1 cellular context compared by ENCODE assay signal in genomic region chr16:31134625-31135534, GRCh38.
TF ChIP-seq lines count a peak whose summit lies in the region.

No MANE protein-coding gene starts in this region.

TF ChIP-seq in HEK293, 187 proteins besides CTCF, POLR2A, EP300 and RAD21 (continued from another document and continues in another):
- TF ChIP-seq ZBTB21 (tag by site-specific recombination; IDR thresholded peaks at IDR 0.05) = no peak
- no peak for TF ChIP-seq ZNF280C (tag by site-specific recombination; IDR thresholded peaks at IDR 0.05)
- no peak for TF ChIP-seq ZNF157 (tag by site-specific recombination; IDR thresholded peaks at IDR 0.05)
- TF ChIP-seq ZBTB20 (tag by site-specific recombination; IDR thresholded peaks at IDR 0.05) = peak; percentile 86
- TF ChIP-seq ZNF311 (tag by site-specific recombination; IDR thresholded peaks at IDR 0.05; ENCODE audit: borderline replicate concordance) = no peak
- no peak for TF ChIP-seq PRDM2 (tag by site-specific recombination; IDR thresholded peaks at IDR 0.05; ENCODE audit: borderline replicate concordance)
- no peak for TF ChIP-seq ZBTB7A (tag by site-specific recombination; IDR thresholded peaks at IDR 0.05; ENCODE audit: low read depth)
- peak; percentile 28; the same call in 1 of the 2 replicates for TF ChIP-seq ZBTB8A (tag by site-specific recombination; IDR thresholded peaks at IDR 0.05)
- no peak for TF ChIP-seq AEBP2 (tag by site-specific recombination; IDR thresholded peaks at IDR 0.05; ENCODE audit: borderline replicate concordance)
- no peak for TF ChIP-seq ZNF670 (tag by site-specific recombination; IDR thresholded peaks at IDR 0.05; ENCODE audit: low read depth)
- TF ChIP-seq ATF2 (tag by site-specific recombination; IDR thresholded peaks at IDR 0.05; ENCODE audit: low read depth) = no peak
- TF ChIP-seq ZNF629 (tag by site-specific recombination; IDR thresholded peaks at IDR 0.05) = no peak
- TF ChIP-seq SALL2 (tag by site-specific recombination; IDR thresholded peaks at IDR 0.05; ENCODE audit: borderline replicate concordance) = no peak
- TF ChIP-seq KLF17 (tag by site-specific recombination; IDR thresholded peaks at IDR 0.05) = no peak
- TF ChIP-seq ZNF555 (tag by site-specific recombination; conservative IDR thresholded peaks at IDR 0.05) = no peak
- no peak for TF ChIP-seq ZBTB26 (tag by site-specific recombination; optimal IDR thresholded peaks at IDR 0.05)
- TF ChIP-seq ZSCAN23 (tag by site-specific recombination; IDR thresholded peaks at IDR 0.05) = no peak
- TF ChIP-seq ZNF501 (tag by site-specific recombination; IDR thresholded peaks at IDR 0.05) = no peak
- peak; percentile 94 for TF ChIP-seq ZBTB17 (tag by site-specific recombination; IDR thresholded peaks at IDR 0.05)
- no peak for TF ChIP-seq ZNF48 (tag by site-specific recombination; IDR thresholded peaks at IDR 0.05)
- no peak for TF ChIP-seq TCF7L2 (IDR thresholded peaks at IDR 0.05; ENCODE audit: borderline replicate concordance, low read depth, low read length)
- TF ChIP-seq ZNF148 (tag by site-specific recombination; IDR thresholded peaks at IDR 0.05; ENCODE audit: borderline replicate concordance) = no peak
- TF ChIP-seq SCRT2 (tag by site-specific recombination; IDR thresholded peaks at IDR 0.05) = peak; percentile 94
- no peak for TF ChIP-seq MEIS1 (CRISPR knock-in tag; IDR thresholded peaks at IDR 0.05; ENCODE audit: borderline replicate concordance)
- TF ChIP-seq ZNF18 (tag by site-specific recombination; IDR thresholded peaks at IDR 0.05) = no peak
- TF ChIP-seq ZNF514 (tag by site-specific recombination; IDR thresholded peaks at IDR 0.05) = no peak
- TF ChIP-seq ZNF423 (tag by site-specific recombination; IDR thresholded peaks at IDR 0.05) = no peak
- TF ChIP-seq ZNF830 (tag by site-specific recombination; IDR thresholded peaks at IDR 0.05; ENCODE audit: low read depth) = no peak
- TF ChIP-seq ZNF518A (tag by site-specific recombination; conservative IDR thresholded peaks at IDR 0.05; ENCODE audit: low read depth) = no peak
- no peak for TF ChIP-seq ZNF596 (tag by site-specific recombination; IDR thresholded peaks at IDR 0.05)
- 0 out of 2 replicates have a peak, but pooled peaks have one; percentile 43 for TF ChIP-seq ZNF324 (tag by site-specific recombination; IDR thresholded peaks at IDR 0.05)
- no peak for TF ChIP-seq ZNF274 (IDR thresholded peaks at IDR 0.05; ENCODE audit: low read length)
- no peak for TF ChIP-seq ZNF274 (tag by site-specific recombination; IDR thresholded peaks at IDR 0.05; ENCODE audit: borderline replicate concordance)
